In the genomic region with DNA sequence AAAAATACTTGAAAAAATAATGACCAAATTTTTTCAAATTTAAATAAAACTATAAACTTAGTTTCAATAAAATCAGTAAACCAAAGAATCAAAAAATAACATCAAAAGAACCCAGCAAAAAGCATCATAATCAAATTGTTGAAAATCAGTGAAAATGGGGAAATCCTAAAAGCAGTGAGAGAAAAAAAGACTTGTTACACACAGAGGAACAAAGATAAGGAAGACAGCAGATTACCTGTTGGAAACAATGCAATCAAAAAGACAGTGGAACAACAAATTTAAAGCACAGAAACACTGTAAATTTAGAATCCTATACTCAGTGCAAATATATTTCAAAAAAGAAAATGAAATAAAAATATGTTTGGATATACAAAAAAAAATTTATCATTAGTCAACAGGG, we compare ENCODE assay signal across 20 cellular contexts.
"Had no signal": no experiment of that assay in that cellular context is flagged by ENCODE, and none has a peak within 500 bp of the region (broad histone marks: within the 10 kb centered on the region; RNA-seq: fewer than 3 reads in every experiment).

No MANE protein-coding gene starts in this region.

- H3K27me3 ChIP-seq: ascending aorta, breast epithelium, thyroid gland had no signal

- H3K4me1 ChIP-seq: ascending aorta, breast epithelium, left ventricle myocardium inferior, thyroid gland had no signal

- H3K36me3 ChIP-seq: ascending aorta, breast epithelium, left ventricle myocardium inferior, thyroid gland had no signal

- H3K4me3 ChIP-seq: ascending aorta, breast epithelium, left ventricle myocardium inferior, thyroid gland had no signal

- H3K9me3 ChIP-seq: thyroid gland had no signal

- DNase-seq: activated CD4-positive, alpha-beta T cell treated with anti-CD3 and anti-CD28 coated beads for 1 hour; activated CD8-positive, alpha-beta memory T cell treated with anti-CD3 and anti-CD28 coated beads for 24 hours; activated CD8-positive, alpha-beta memory T cell treated with anti-CD3 and anti-CD28 coated beads, Interleukin-2, amount 50 U/mL, for 48 hours; activated effector memory CD4-positive, alpha-beta T cell treated with Interleukin-2 at 50 U/mL for 16 hours; activated naive CD4-positive, alpha-beta T cell treated with anti-CD3 and anti-CD28 coated beads, Interleukin-2, amount 10 ng/mL, durations not matched to agents 7 days and 5 days; activated T-cell treated with anti-CD3 and anti-CD28 coated beads, Interleukin-2, amount 50 U/mL, for 48 hours; cortex of kidney; erythroblast; foreskin melanocyte; head of caudate nucleus; left ventricle myocardium inferior; mammary epithelial cell; nephron progenitor cell; nucleus accumbens; stimulated activated CD4-positive, alpha-beta T cell treated with anti-CD3 and anti-CD28 coated beads, Interleukin-2, amount 100 ng/mL, for 24 hours; stimulated activated naive CD4-positive, alpha-beta T cell treated with Interleukin-2 at 50 U/mL for 16 hours; thyroid gland had no signal

- H3K27ac ChIP-seq: ascending aorta, breast epithelium, left ventricle myocardium inferior, thyroid gland, VCaP had no signal
